1 cellular context compared by ENCODE assay signal in the genomic region with DNA sequence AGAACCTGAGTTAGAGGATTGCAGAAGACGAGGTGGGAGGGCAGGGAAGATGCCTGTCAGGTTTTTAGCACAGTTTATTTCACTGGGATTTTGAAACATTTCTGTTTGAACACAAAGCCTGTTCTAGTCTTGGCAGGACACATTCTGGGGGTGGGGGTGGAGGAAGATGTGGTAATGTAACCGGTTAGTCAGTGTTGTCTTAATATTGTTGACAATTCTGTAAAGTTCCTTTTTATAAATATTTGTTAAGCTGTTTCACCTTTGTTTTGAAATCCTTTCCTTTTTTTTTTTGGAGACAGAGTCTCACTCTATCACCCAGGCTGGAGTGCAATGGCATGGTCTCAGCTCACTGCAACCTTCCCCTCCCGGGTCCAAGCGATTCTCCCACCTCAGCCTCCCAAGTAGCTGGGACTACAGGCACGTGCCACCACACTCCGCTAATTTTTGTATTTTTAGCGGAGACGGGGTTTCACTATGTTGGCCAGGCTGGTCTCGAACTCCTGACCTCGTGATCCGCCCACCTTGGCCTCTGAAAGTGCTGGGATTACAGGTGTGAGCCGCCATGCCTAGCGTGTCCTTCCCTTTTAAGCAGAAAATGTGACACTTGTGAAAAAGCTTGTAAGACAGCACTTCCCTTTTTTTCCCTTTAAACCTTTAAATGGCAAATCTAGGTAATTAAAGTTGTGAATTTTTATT.
TF ChIP-seq lines count a peak whose summit lies in the region.

No MANE protein-coding gene starts in this region.

TF ChIP-seq in HepG2, 621 proteins besides CTCF, POLR2A, EP300 and RAD21 (continued from another document and continues in another):
- TF ChIP-seq, protein P1, sequence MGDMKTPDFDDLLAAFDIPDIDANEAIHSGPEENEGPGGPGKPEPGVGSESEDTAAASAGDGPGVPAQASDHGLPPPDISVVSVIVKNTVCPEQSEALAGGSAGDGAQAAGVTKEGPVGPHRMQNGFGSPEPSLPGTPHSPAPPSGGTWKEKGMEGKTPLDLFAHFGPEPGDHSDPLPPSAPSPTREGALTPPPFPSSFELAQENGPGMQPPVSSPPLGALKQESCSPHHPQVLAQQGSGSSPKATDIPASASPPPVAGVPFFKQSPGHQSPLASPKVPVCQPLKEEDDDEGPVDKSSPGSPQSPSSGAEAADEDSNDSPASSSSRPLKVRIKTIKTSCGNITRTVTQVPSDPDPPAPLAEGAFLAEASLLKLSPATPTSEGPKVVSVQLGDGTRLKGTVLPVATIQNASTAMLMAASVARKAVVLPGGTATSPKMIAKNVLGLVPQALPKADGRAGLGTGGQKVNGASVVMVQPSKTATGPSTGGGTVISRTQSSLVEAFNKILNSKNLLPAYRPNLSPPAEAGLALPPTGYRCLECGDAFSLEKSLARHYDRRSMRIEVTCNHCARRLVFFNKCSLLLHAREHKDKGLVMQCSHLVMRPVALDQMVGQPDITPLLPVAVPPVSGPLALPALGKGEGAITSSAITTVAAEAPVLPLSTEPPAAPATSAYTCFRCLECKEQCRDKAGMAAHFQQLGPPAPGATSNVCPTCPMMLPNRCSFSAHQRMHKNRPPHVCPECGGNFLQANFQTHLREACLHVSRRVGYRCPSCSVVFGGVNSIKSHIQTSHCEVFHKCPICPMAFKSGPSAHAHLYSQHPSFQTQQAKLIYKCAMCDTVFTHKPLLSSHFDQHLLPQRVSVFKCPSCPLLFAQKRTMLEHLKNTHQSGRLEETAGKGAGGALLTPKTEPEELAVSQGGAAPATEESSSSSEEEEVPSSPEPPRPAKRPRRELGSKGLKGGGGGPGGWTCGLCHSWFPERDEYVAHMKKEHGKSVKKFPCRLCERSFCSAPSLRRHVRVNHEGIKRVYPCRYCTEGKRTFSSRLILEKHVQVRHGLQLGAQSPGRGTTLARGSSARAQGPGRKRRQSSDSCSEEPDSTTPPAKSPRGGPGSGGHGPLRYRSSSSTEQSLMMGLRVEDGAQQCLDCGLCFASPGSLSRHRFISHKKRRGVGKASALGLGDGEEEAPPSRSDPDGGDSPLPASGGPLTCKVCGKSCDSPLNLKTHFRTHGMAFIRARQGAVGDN (CRISPR knock-in tag; IDR thresholded peaks at IDR 0.05) = peak; percentile 26; the same call in 1 of the 2 replicates
- TF ChIP-seq ZNF337 (CRISPR knock-in tag; IDR thresholded peaks at IDR 0.05; ENCODE audit: borderline replicate concordance, low read depth) = no peak
- TF ChIP-seq ZNF367 (CRISPR knock-in tag; IDR thresholded peaks at IDR 0.05; ENCODE audit: borderline replicate concordance) = no peak
- TF ChIP-seq ZMYM3 (CRISPR knock-in tag; IDR thresholded peaks at IDR 0.05) = peak; percentile 93
- TF ChIP-seq CBFB (CRISPR knock-in tag; IDR thresholded peaks at IDR 0.05) = no peak
- no peak for TF ChIP-seq ZNF451 (CRISPR knock-in tag; IDR thresholded peaks at IDR 0.05)
- TF ChIP-seq NR2F6 (IDR thresholded peaks at IDR 0.05) = peak; percentile 46; the same call in 1 of the 2 replicates
- no peak for TF ChIP-seq NR2F6 (CRISPR knock-in tag; IDR thresholded peaks at IDR 0.05)
- TF ChIP-seq, protein P2, sequence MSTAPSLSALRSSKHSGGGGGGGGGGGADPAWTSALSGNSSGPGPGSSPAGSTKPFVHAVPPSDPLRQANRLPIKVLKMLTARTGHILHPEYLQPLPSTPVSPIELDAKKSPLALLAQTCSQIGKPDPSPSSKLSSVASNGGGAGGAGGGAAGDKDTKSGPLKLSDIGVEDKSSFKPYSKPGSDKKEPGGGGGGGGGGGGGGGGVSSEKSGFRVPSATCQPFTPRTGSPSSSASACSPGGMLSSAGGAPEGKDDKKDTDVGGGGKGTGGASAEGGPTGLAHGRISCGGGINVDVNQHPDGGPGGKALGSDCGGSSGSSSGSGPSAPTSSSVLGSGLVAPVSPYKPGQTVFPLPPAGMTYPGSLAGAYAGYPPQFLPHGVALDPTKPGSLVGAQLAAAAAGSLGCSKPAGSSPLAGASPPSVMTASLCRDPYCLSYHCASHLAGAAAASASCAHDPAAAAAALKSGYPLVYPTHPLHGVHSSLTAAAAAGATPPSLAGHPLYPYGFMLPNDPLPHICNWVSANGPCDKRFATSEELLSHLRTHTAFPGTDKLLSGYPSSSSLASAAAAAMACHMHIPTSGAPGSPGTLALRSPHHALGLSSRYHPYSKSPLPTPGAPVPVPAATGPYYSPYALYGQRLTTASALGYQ (CRISPR knock-in tag; IDR thresholded peaks at IDR 0.05) = no peak
- TF ChIP-seq ZNF556 (CRISPR knock-in tag; IDR thresholded peaks at IDR 0.05; ENCODE audit: borderline replicate concordance) = no peak
- TF ChIP-seq, protein P3, sequence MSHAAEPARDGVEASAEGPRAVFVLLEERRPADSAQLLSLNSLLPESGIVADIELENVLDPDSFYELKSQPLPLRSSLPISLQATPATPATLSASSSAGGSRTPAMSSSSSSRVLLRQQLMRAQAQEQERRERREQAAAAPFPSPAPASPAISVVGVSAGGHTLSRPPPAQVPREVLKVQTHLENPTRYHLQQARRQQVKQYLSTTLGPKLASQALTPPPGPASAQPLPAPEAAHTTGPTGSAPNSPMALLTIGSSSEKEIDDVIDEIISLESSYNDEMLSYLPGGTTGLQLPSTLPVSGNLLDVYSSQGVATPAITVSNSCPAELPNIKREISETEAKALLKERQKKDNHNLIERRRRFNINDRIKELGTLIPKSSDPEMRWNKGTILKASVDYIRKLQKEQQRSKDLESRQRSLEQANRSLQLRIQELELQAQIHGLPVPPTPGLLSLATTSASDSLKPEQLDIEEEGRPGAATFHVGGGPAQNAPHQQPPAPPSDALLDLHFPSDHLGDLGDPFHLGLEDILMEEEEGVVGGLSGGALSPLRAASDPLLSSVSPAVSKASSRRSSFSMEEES (CRISPR knock-in tag; IDR thresholded peaks at IDR 0.05) = 0 out of 2 replicates have a peak, but pooled peaks have one; percentile 8
- TF ChIP-seq FOXC1 (CRISPR knock-in tag; IDR thresholded peaks at IDR 0.05; ENCODE audit: borderline replicate concordance) = no peak
- TF ChIP-seq RXRB (CRISPR knock-in tag; IDR thresholded peaks at IDR 0.05; ENCODE audit: borderline replicate concordance) = no peak; the same call in 1 of the 2 replicates
- TF ChIP-seq, protein P4, sequence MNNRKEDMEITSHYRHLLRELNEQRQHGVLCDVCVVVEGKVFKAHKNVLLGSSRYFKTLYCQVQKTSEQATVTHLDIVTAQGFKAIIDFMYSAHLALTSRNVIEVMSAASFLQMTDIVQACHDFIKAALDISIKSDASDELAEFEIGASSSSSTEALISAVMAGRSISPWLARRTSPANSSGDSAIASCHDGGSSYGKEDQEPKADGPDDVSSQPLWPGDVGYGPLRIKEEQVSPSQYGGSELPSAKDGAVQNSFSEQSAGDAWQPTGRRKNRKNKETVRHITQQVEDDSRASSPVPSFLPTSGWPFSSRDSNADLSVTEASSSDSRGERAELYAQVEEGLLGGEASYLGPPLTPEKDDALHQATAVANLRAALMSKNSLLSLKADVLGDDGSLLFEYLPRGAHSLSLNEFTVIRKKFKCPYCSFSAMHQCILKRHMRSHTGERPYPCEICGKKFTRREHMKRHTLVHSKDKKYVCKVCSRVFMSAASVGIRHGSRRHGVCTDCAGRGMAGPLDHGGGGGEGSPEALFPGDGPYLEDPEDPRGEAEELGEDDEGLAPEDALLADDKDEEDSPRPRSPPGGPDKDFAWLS (CRISPR knock-in tag; IDR thresholded peaks at IDR 0.05; ENCODE audit: borderline replicate concordance) = no peak
- no peak for TF ChIP-seq ZNF850 (CRISPR knock-in tag; conservative IDR thresholded peaks at IDR 0.05)
- peak; percentile 66; the same call in 1 of the 2 replicates for TF ChIP-seq RARA (CRISPR knock-in tag; IDR thresholded peaks at IDR 0.05)
- no peak for TF ChIP-seq NPAS2 (CRISPR knock-in tag; IDR thresholded peaks at IDR 0.05; ENCODE audit: borderline replicate concordance)
- peak; percentile 55 for TF ChIP-seq SKI (IDR thresholded peaks at IDR 0.05; ENCODE audit: partially characterized antibody)
- TF ChIP-seq NRL (CRISPR knock-in tag; IDR thresholded peaks at IDR 0.05; ENCODE audit: borderline replicate concordance) = peak; percentile 63; the same call in 1 of the 2 replicates
- TF ChIP-seq, protein P5, sequence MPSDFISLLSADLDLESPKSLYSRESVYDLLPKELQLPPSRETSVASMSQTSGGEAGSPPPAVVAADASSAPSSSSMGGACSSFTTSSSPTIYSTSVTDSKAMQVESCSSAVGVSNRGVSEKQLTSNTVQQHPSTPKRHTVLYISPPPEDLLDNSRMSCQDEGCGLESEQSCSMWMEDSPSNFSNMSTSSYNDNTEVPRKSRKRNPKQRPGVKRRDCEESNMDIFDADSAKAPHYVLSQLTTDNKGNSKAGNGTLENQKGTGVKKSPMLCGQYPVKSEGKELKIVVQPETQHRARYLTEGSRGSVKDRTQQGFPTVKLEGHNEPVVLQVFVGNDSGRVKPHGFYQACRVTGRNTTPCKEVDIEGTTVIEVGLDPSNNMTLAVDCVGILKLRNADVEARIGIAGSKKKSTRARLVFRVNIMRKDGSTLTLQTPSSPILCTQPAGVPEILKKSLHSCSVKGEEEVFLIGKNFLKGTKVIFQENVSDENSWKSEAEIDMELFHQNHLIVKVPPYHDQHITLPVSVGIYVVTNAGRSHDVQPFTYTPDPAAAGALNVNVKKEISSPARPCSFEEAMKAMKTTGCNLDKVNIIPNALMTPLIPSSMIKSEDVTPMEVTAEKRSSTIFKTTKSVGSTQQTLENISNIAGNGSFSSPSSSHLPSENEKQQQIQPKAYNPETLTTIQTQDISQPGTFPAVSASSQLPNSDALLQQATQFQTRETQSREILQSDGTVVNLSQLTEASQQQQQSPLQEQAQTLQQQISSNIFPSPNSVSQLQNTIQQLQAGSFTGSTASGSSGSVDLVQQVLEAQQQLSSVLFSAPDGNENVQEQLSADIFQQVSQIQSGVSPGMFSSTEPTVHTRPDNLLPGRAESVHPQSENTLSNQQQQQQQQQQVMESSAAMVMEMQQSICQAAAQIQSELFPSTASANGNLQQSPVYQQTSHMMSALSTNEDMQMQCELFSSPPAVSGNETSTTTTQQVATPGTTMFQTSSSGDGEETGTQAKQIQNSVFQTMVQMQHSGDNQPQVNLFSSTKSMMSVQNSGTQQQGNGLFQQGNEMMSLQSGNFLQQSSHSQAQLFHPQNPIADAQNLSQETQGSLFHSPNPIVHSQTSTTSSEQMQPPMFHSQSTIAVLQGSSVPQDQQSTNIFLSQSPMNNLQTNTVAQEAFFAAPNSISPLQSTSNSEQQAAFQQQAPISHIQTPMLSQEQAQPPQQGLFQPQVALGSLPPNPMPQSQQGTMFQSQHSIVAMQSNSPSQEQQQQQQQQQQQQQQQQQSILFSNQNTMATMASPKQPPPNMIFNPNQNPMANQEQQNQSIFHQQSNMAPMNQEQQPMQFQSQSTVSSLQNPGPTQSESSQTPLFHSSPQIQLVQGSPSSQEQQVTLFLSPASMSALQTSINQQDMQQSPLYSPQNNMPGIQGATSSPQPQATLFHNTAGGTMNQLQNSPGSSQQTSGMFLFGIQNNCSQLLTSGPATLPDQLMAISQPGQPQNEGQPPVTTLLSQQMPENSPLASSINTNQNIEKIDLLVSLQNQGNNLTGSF (CRISPR knock-in tag; IDR thresholded peaks at IDR 0.05) = no peak
- TF ChIP-seq, protein P6, sequence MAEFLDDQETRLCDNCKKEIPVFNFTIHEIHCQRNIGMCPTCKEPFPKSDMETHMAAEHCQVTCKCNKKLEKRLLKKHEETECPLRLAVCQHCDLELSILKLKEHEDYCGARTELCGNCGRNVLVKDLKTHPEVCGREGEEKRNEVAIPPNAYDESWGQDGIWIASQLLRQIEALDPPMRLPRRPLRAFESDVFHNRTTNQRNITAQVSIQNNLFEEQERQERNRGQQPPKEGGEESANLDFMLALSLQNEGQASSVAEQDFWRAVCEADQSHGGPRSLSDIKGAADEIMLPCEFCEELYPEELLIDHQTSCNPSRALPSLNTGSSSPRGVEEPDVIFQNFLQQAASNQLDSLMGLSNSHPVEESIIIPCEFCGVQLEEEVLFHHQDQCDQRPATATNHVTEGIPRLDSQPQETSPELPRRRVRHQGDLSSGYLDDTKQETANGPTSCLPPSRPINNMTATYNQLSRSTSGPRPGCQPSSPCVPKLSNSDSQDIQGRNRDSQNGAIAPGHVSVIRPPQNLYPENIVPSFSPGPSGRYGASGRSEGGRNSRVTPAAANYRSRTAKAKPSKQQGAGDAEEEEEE (CRISPR knock-in tag; IDR thresholded peaks at IDR 0.05; ENCODE audit: borderline replicate concordance) = no peak
- TF ChIP-seq MEIS2 (CRISPR knock-in tag; IDR thresholded peaks at IDR 0.05) = no peak
- 0 out of 2 replicates have a peak, but pooled peaks have one; percentile 19 for TF ChIP-seq ZNF124 (CRISPR knock-in tag; IDR thresholded peaks at IDR 0.05)
- TF ChIP-seq ZNF816 (CRISPR knock-in tag; IDR thresholded peaks at IDR 0.05; ENCODE audit: borderline replicate concordance) = no peak
- TF ChIP-seq ISL2 (CRISPR knock-in tag; IDR thresholded peaks at IDR 0.05) = peak; percentile 36; the same call in 1 of the 2 replicates
- TF ChIP-seq TEAD2 (CRISPR knock-in tag; IDR thresholded peaks at IDR 0.05) = no peak
- TF ChIP-seq ELF3 (CRISPR knock-in tag; IDR thresholded peaks at IDR 0.05) = peak; percentile 32; the same call in 1 of the 2 replicates
- no peak for TF ChIP-seq ZFP90 (CRISPR knock-in tag; IDR thresholded peaks at IDR 0.05; ENCODE audit: borderline replicate concordance)
- TF ChIP-seq TEAD3 (CRISPR knock-in tag; optimal IDR thresholded peaks at IDR 0.05; ENCODE audit: borderline replicate concordance) = peak; percentile 81
- TF ChIP-seq ZNF891 (CRISPR knock-in tag; IDR thresholded peaks at IDR 0.05) = no peak
